22 cellular contexts compared by ENCODE assay signal in the genomic region with DNA sequence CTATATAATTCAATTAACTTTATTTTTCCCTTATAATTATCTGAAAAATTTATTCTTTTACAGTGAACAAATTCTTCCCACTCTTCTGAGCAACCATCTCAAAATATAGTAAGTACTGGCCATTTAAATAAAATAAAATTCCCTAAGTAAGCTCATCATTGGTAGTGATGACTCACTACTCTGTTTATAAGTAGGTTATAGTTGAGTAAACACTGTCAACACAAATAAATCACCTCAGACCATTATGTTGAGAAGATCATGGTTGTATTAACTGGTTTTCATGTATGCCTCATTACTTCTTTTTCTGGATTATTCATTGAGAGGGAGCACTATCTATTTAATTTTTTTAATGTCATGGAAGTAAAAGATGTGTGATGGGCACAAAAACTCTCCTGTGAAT.
A peak's percentile ranks its signal among the peaks of the same experiment; 100 is the strongest.
DNase-seq lines count a peak whose midpoint lies in the region; ATAC-seq, FAIRE-seq and TF ChIP-seq lines count a peak whose summit lies in the region.
"Had no signal": no experiment of that assay in that cellular context is flagged by ENCODE, and none has a peak within 500 bp of the region (broad histone marks: within the 10 kb centered on the region; RNA-seq: fewer than 3 reads in every experiment).

No MANE protein-coding gene starts in this region.

- ATAC-seq in naive thymus-derived CD8-positive, alpha-beta T cell: no peak
- ATAC-seq in HG02981 (IDR thresholded peaks at IDR 0.05; ENCODE audit: unreplicated experiment): no peak
- ATAC-seq: SK-N-SH treated with all-trans-retinoic acid at 6 μM for 48 hours had no signal

- H3K4me1 Mint-ChIP-seq in naive thymus-derived CD8-positive, alpha-beta T cell: no peaks in the 10 kb centered on the region
- H3K4me1 Mint-ChIP-seq in MCF 10A (ENCODE audit: insufficient read depth, unreplicated experiment): no peaks in the 10 kb centered on the region
- H3K4me1 Mint-ChIP-seq in endodermal cell: peaks cover 5% of the 10 kb centered on the region

- H3K4me3 Mint-ChIP-seq in naive thymus-derived CD8-positive, alpha-beta T cell: no peak overlapping the region
- no peak overlapping the region for H3K4me3 Mint-ChIP-seq in MCF 10A (ENCODE audit: unreplicated experiment)
- no peak overlapping the region for H3K4me3 Mint-ChIP-seq in endodermal cell
- H3K4me3 Mint-ChIP-seq: CD4-positive, alpha-beta T cell had no signal

- H3K27me3 ChIP-seq in endodermal cell (ENCODE audit: control insufficient read depth, insufficient read depth, low read length, poor library complexity, severe bottlenecking): no peaks in the 10 kb centered on the region
- H3K27me3 ChIP-seq: BE2C had no signal

- TF ChIP-seq CTCF in MCF 10A (IDR thresholded peaks at IDR 0.05; ENCODE audit: unreplicated experiment) (no peak), endodermal cell (conservative IDR thresholded peaks at IDR 0.05) (no peak)

- CTCF ChIA-PET in MCF 10A (lab: Yijun Ruan, JAX): interaction anchor here (7.5 kb wide), 1 partner anchor 15 kb away, joined by 38 read pairs; no protein-coding TSS in a partner anchor

- no TSS peak for BruUV-seq in MCF 10A (replicated peaks; lab: Mats Ljungman, UMichigan)

- peaks cover 4 to 40% (median 13%) of the 10 kb centered on the region in 5 donors for H3K27me3 Mint-ChIP-seq in naive thymus-derived CD8-positive, alpha-beta T cell
- no peaks in the 10 kb centered on the region for H3K27me3 Mint-ChIP-seq in MCF 10A (ENCODE audit: insufficient read depth, unreplicated experiment)
- peaks cover 7% of the 10 kb centered on the region for H3K27me3 Mint-ChIP-seq in endodermal cell (ENCODE audit: insufficient read depth)

- no peaks in the 10 kb centered on the region for H3K36me3 ChIP-seq in endodermal cell (ENCODE audit: control insufficient read depth, insufficient read depth, low read length)
- H3K36me3 ChIP-seq: BE2C had no signal

- no peaks in the 10 kb centered on the region for H3K36me3 Mint-ChIP-seq in naive thymus-derived CD8-positive, alpha-beta T cell
- no peaks in the 10 kb centered on the region for H3K36me3 Mint-ChIP-seq in MCF 10A (ENCODE audit: insufficient read depth, unreplicated experiment)
- H3K36me3 Mint-ChIP-seq in endodermal cell (ENCODE audit: low read depth): no peaks in the 10 kb centered on the region

- intact Hi-C loops in MCF 10A (cut with micrococcal nuclease): no loop called here

- POLR2A ChIA-PET in naive thymus-derived CD8-positive, alpha-beta T cell (lab: Charles Lee): no interaction called here
- POLR2A ChIA-PET in MCF 10A (lab: Yijun Ruan, JAX): interaction anchor here (0.6 kb wide), 1 partner anchor 34 kb away, joined by 3 read pairs; no protein-coding TSS in a partner anchor

- no peaks in the 10 kb centered on the region for H3K9me3 ChIP-seq in endodermal cell (ENCODE audit: control insufficient read depth, low read length)
- H3K9me3 ChIP-seq: BE2C had no signal

- no peaks in the 10 kb centered on the region for H3K4me1 ChIP-seq in endodermal cell (ENCODE audit: control insufficient read depth, insufficient read depth, low read length)

- H3K27ac ChIP-seq in endodermal cell (ENCODE audit: low read depth, low read length): no peak overlapping the region

- no peak overlapping the region for H3K9ac ChIP-seq in endodermal cell (ENCODE audit: extremely low read depth, low read length, poor library complexity, severe bottlenecking)

- H3K9me3 Mint-ChIP-seq in naive thymus-derived CD8-positive, alpha-beta T cell: no peaks in the 10 kb centered on the region
- no peaks in the 10 kb centered on the region for H3K9me3 Mint-ChIP-seq in MCF 10A (ENCODE audit: unreplicated experiment)
- H3K9me3 Mint-ChIP-seq in endodermal cell: no peaks in the 10 kb centered on the region
- H3K9me3 Mint-ChIP-seq: CD4-positive, alpha-beta T cell had no signal

- no peak overlapping the region for H3K27ac Mint-ChIP-seq in naive thymus-derived CD8-positive, alpha-beta T cell
- H3K27ac Mint-ChIP-seq in MCF 10A (ENCODE audit: low read depth, unreplicated experiment) (no peak overlapping the region), endodermal cell (no peak overlapping the region)
- H3K27ac Mint-ChIP-seq: CD4-positive, alpha-beta T cell had no signal

- peak; percentile 35 for FAIRE-seq in endometrium (lab: Jason Lieb, UNC)
- FAIRE-seq: GM12891, H1 had no signal

- no peak overlapping the region for H3K4me3 ChIP-seq in endodermal cell (ENCODE audit: low read length)

- DNase-seq in A172 (ENCODE audit: low spot score): peak; percentile 29
- peak; percentile 51 for DNase-seq in DMS53 treated with DMSO at 0.1 percent for 48 hours (lab: John Stamatoyannopoulos, UW; ENCODE audit: unreplicated experiment)
- DNase-seq in M059J (ENCODE audit: low read depth): peak; percentile 58
- DNase-seq in naive thymus-derived CD8-positive, alpha-beta T cell: no peak
- no peak for DNase-seq in MCF 10A (ENCODE audit: unreplicated experiment)
- DNase-seq in endodermal cell: no peak
- DNase-seq: BE2C; CD4-positive, alpha-beta T cell; DND-41; GF-D8; Karpas-422; NCI-H1105 treated with DMSO at 0.1 percent for 48 hours; NCI-H1694 treated with DMSO at 0.1 percent for 48 hours; NCI-H2171; NCI-H510A treated with DMSO at 0.1 percent for 48 hours; SHP77 treated with DMSO at 0.1 percent for 48 hours; T-helper 2 cell had no signal

Comparison
In these comparisons a context has a peak if more than half of its experiments do, and no peak if none do; other contexts are left out.
1. DNase-seq: peak in A172 (single experiment), DMS53 treated with DMSO at 0.1 percent for 48 hours (single experiment) and M059J (single experiment); none in naive thymus-derived CD8-positive, alpha-beta T cell (0 of 10), MCF 10A (single experiment) and endodermal cell (single experiment).